ENCODE assay signal across 8 cellular contexts in the genomic region with DNA sequence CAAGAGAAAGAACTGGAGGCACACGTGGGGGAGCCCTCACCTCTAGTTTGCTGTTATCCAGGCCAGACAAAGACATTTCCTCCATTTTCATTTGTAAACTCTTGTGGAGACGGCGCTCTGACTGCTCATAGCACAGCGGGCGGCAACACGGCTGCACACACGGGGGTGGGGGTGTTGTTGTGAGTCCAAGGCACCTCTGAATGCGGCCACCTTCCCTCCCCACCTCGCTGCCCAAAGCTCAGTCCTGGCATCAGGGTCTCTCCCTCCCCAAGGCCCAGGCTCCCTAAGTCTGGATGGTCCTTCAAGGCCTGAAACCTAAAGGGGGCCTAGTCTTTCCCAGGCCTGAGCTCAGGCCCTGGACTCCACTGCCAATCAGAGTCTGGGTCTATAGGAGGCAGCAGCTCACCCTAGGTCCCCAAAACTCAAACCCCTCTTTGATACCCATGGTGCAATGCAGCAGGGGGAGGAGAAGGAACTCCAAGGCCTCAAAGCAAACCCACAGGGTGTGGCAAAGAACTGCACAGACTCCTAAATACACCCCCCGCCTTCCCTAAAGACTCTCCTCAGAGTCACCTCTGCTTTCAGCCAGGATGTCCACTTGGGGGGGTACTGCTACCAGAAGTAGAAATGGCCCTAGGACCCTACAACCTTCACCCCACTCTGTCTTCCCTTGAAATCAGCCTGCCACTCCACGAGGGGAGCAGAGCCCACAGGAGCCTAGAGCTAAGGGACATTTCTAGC. TPM values are rescaled to one million over a fixed set of nuclear protein-coding genes. Genes with fewer than 3 reads are reported as not detected.
DNase-seq lines count a peak whose midpoint lies in the region; ATAC-seq and TF ChIP-seq lines count a peak whose summit lies in the region.

No MANE protein-coding gene starts in this region.

- H3K4me3 Mint-ChIP-seq in WTC11 (peak overlapping the region; percentile 71), neural crest cell (peak overlapping the region; percentile 87)

- peak overlapping the region; percentile 68 for H3K4me3 ChIP-seq in Jurkat, Clone E6-1 (ENCODE audit: low read length)

- ATAC-seq in WTC11 (no peak), HG02885 (IDR thresholded peaks at IDR 0.05; ENCODE audit: poor library complexity, unreplicated experiment) (no peak)

- POLR2A ChIA-PET in WTC11 (lab: Charles Lee) = no interaction called here

- peak overlapping the region; percentile 98 for H3K27ac ChIP-seq in epithelial cell of prostate

- H3K27me3 Mint-ChIP-seq in WTC11 (ENCODE audit: low read depth) (no peaks in the 10 kb centered on the region), neural crest cell (ENCODE audit: low read depth) (no peaks in the 10 kb centered on the region)

- H3K36me3 Mint-ChIP-seq in WTC11 = peaks cover 38% of the 10 kb centered on the region
- peaks cover 3% of the 10 kb centered on the region for H3K36me3 Mint-ChIP-seq in neural crest cell (ENCODE audit: low read depth)

- no peak for TF ChIP-seq CTCF in WTC11 (IDR thresholded peaks at IDR 0.05)
- TF ChIP-seq CTCF in neural crest cell (conservative IDR thresholded peaks at IDR 0.05) = no peak

- CTCF ChIA-PET in WTC11 (lab: Charles Lee) = interaction anchor here (0.6 to 5.1 kb wide), 12 partner anchors 12 to 178 kb away, joined by 3 to 47 read pairs (median 4); partner anchors contain the start of genes ASB16, FAM171A2 and TMUB2

- peaks cover 15% of the 10 kb centered on the region for H3K4me1 Mint-ChIP-seq in WTC11
- peaks cover 24% of the 10 kb centered on the region for H3K4me1 Mint-ChIP-seq in neural crest cell

- DNase-seq in EL (peak; percentile 70), WTC11 (ENCODE audit: low spot score) (no peak), epithelial cell of prostate (ENCODE audit: low read depth, low spot score) (no peak), neural crest cell (ENCODE audit: low read depth, low spot score) (no peak), NCI-H524 treated with DMSO at 0.1 percent for 48 hours (lab: John Stamatoyannopoulos, UW) (no peak), NCI-H1436 (lab: John Stamatoyannopoulos, UW) (no peak)
- peak; percentile 76 for DNase-seq in Jurkat, Clone E6-1 (ENCODE audit: low read depth, low spot score)

- no peaks in the 10 kb centered on the region for H3K9me3 Mint-ChIP-seq in WTC11
- H3K9me3 Mint-ChIP-seq in neural crest cell = no peaks in the 10 kb centered on the region

- H3K27ac Mint-ChIP-seq in WTC11 (peak overlapping the region; percentile 55), neural crest cell (ENCODE audit: unreplicated experiment) (peak overlapping the region; percentile 62)

TF ChIP-seq in WTC11, 78 proteins besides CTCF, POLR2A, EP300 and RAD21:
- TF ChIP-seq FOXK1 (CRISPR knock-in tag; IDR thresholded peaks at IDR 0.05) = no peak
- TF ChIP-seq PRRX2 (CRISPR knock-in tag; IDR thresholded peaks at IDR 0.05) = no peak
- no peak for TF ChIP-seq NR1H2 (CRISPR knock-in tag; IDR thresholded peaks at IDR 0.05)
- no peak for TF ChIP-seq ZNF121 (CRISPR knock-in tag; IDR thresholded peaks at IDR 0.05)
- no peak for TF ChIP-seq IRF2 (CRISPR knock-in tag; IDR thresholded peaks at IDR 0.05; ENCODE audit: borderline replicate concordance, low read depth)
- TF ChIP-seq TEAD1 (CRISPR knock-in tag; IDR thresholded peaks at IDR 0.05) = no peak
- no peak for TF ChIP-seq ZNF423 (CRISPR knock-in tag; IDR thresholded peaks at IDR 0.05)
- TF ChIP-seq ERG (CRISPR knock-in tag; IDR thresholded peaks at IDR 0.05) = no peak
- TF ChIP-seq STAT6 (CRISPR knock-in tag; conservative IDR thresholded peaks at IDR 0.05; ENCODE audit: low read depth) = no peak
- TF ChIP-seq, protein P1, sequence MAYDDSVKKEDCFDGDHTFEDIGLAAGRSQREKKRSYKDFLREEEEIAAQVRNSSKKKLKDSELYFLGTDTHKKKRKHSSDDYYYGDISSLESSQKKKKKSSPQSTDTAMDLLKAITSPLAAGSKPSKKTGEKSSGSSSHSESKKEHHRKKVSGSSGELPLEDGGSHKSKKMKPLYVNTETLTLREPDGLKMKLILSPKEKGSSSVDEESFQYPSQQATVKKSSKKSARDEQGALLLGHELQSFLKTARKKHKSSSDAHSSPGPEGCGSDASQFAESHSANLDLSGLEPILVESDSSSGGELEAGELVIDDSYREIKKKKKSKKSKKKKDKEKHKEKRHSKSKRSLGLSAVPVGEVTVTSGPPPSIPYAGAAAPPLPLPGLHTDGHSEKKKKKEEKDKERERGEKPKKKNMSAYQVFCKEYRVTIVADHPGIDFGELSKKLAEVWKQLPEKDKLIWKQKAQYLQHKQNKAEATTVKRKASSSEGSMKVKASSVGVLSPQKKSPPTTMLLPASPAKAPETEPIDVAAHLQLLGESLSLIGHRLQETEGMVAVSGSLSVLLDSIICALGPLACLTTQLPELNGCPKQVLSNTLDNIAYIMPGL (CRISPR knock-in tag; IDR thresholded peaks at IDR 0.05) = no peak

RNA-seq across cellular contexts. Expression of gene ATXN7L3, which starts 1.5 kb away (rescaled TPM):
- polyA plus RNA-seq in Jurkat, Clone E6-1 (2012; ENCODE audit: insufficient read depth, insufficient read length) = 69.5 TPM
- total RNA-seq in WTC11 (2021) (113 to 124 TPM (median 114 TPM) in 3 replicates), neural crest cell (115 and 119 TPM in 2 replicates)

RNA-seq across cellular contexts. Expression of gene TMUB2, which starts 11.4 kb away (rescaled TPM):
- 18.4 TPM for polyA plus RNA-seq in Jurkat, Clone E6-1 (2012; ENCODE audit: insufficient read depth, insufficient read length)
- 21.9 to 26.9 TPM (median 25.3 TPM) in 3 replicates for total RNA-seq in WTC11 (2021)
- 33.5 and 33.7 TPM in 2 replicates for total RNA-seq in neural crest cell

RNA-seq across cellular contexts. Expression of gene UBTF, which starts 21.3 kb away (rescaled TPM):
- 98.0 TPM for polyA plus RNA-seq in Jurkat, Clone E6-1 (2012; ENCODE audit: insufficient read depth, insufficient read length)
- total RNA-seq in WTC11 (2021) (69.5 to 77.1 TPM (median 75.9 TPM) in 3 replicates), neural crest cell (106 and 108 TPM in 2 replicates)

RNA-seq across cellular contexts. Expression of gene ASB16, which starts 27.6 kb away (rescaled TPM):
- polyA plus RNA-seq in Jurkat, Clone E6-1 (2012; ENCODE audit: insufficient read depth, insufficient read length) = 3.0 TPM
- total RNA-seq in WTC11 (2021) (0.11 to 0.23 TPM (median 0.14 TPM) in 3 replicates), neural crest cell (0.25 and 0.26 TPM in 2 replicates)

RNA-seq across cellular contexts. Expression of gene HROB, which starts 56.4 kb away (rescaled TPM):
- 15.4 TPM for polyA plus RNA-seq in Jurkat, Clone E6-1 (2012; ENCODE audit: insufficient read depth, insufficient read length)
- total RNA-seq in WTC11 (2021) = 22.4 to 23.9 TPM (median 23.7 TPM) in 3 replicates
- total RNA-seq in neural crest cell = 22.1 and 23.3 TPM in 2 replicates

Comparison
In these comparisons a context has a peak if more than half of its experiments do, and no peak if none do; other contexts are left out.
1. DNase-seq: peak in EL (single experiment) and Jurkat, Clone E6-1 (single experiment); none in WTC11 (single experiment), epithelial cell of prostate (single experiment), neural crest cell (single experiment), NCI-H524 treated with DMSO at 0.1 percent for 48 hours (single experiment) and NCI-H1436 (single experiment).